In the genomic region with DNA sequence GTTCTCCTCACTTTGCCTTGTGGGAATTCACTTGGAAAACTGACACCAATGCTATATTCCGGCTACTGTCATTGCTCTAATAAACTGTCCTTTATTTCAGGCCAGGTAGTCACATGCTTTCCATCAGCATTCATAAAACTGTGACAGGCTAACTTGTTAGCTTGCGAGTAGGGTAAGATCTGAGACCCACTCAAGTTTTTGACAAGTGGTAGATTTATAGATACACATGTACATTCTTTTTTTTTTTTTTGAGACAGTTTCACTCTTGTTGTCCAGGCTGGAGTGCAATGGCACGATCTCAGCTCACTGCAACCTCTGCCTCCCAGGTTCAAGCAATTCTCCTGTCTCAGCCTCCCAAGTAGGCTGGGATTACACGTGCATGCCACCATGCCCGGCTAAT, we compare ENCODE assay signal across 4 cellular contexts. TPM values are rescaled to one million over a fixed set of nuclear protein-coding genes. Genes with fewer than 3 reads are reported as not detected.
DNase-seq lines count a peak whose midpoint lies in the region; ATAC-seq and TF ChIP-seq lines count a peak whose summit lies in the region.
"Not testable (repeated sequence)": the region's sequence is repeated elsewhere in the genome, so short reads cannot be mapped to it uniquely, and the experiment has no call there.

No MANE protein-coding gene starts in this region.

- ATAC-seq in CD8-positive, alpha-beta T cell, result not testable (repeated sequence)

- peaks cover 20% of the 10 kb centered on the region for H3K4me1 ChIP-seq in CD8-positive, alpha-beta T cell (ENCODE audit: insufficient read depth, low read length)
- peaks cover 11% of the 10 kb centered on the region for H3K4me1 ChIP-seq in SJSA1 (replicated peaks)

- DNase-seq in CD8-positive, alpha-beta T cell; SJSA1 (ENCODE audit: low read depth in 1 of 2, low spot score in 2 of 2); MCF 10A (ENCODE audit: unreplicated experiment): not testable (repeated sequence)

- H3K4me1 Mint-ChIP-seq in CD8-positive, alpha-beta T cell (ENCODE audit: low read depth), result peaks cover 28% of the 10 kb centered on the region
- not testable (repeated sequence) for H3K4me1 Mint-ChIP-seq in MCF 10A (ENCODE audit: insufficient read depth, unreplicated experiment)
- H3K4me1 Mint-ChIP-seq in nephron, result peaks cover 10% of the 10 kb centered on the region

- not testable (repeated sequence) for TF ChIP-seq CTCF in CD8-positive, alpha-beta T cell (IDR thresholded peaks at IDR 0.05); MCF 10A (IDR thresholded peaks at IDR 0.05; ENCODE audit: unreplicated experiment); nephron (IDR thresholded peaks at IDR 0.05; ENCODE audit: unreplicated experiment in 3 of 3)

- not testable (repeated sequence) for H3K27ac Mint-ChIP-seq in CD8-positive, alpha-beta T cell
- H3K27ac Mint-ChIP-seq in MCF 10A (ENCODE audit: low read depth, unreplicated experiment) (peak overlapping the region; percentile 46), nephron (peak overlapping the region in 2 of 3 experiments; percentile 33 to 38)

- not testable (repeated sequence) for BruUV-seq in MCF 10A (replicated peaks; lab: Mats Ljungman, UMichigan)

- not testable (repeated sequence) for H3K9me3 ChIP-seq in CD8-positive, alpha-beta T cell (ENCODE audit: low read length); SJSA1 (replicated peaks)

- CTCF ChIA-PET in CD8-positive, alpha-beta T cell (lab: Charles Lee), result interaction anchor here (0.6 to 2.6 kb wide), 2 partner anchors 19 to 249 kb away, joined by 3 to 8 read pairs; no protein-coding TSS in a partner anchor
- CTCF ChIA-PET in MCF 10A (lab: Yijun Ruan, JAX), result interaction anchor here (0.6 to 1.7 kb wide), 4 partner anchors 18 to 196 kb away, joined by 3 to 6 read pairs (median 6); no protein-coding TSS in a partner anchor

- H3K9me3 Mint-ChIP-seq in CD8-positive, alpha-beta T cell; MCF 10A (ENCODE audit: unreplicated experiment); nephron: not testable (repeated sequence)

- H3K4me3 Mint-ChIP-seq in CD8-positive, alpha-beta T cell, result peak overlapping the region; percentile 99
- H3K4me3 Mint-ChIP-seq in MCF 10A (ENCODE audit: unreplicated experiment) (peak overlapping the region; percentile 88), nephron (peak overlapping the region; percentile 97 to 98 (median 97))

- H3K36me3 Mint-ChIP-seq in CD8-positive, alpha-beta T cell, result peaks cover 29% of the 10 kb centered on the region
- peaks cover 48% of the 10 kb centered on the region for H3K36me3 Mint-ChIP-seq in MCF 10A (ENCODE audit: insufficient read depth, unreplicated experiment)
- H3K36me3 Mint-ChIP-seq in nephron (ENCODE audit: low read depth), result peaks cover 14% of the 10 kb centered on the region

- peak overlapping the region; percentile 97 for H3K4me3 ChIP-seq in CD8-positive, alpha-beta T cell (ENCODE audit: low read depth, low read length)
- H3K4me3 ChIP-seq in SJSA1, result peak overlapping the region; percentile 97; the same call in 1 of the 2 replicates

- intact Hi-C loops in CD8-positive, alpha-beta T cell (cut with DNase I, micrococcal nuclease), result loop anchor here (2.0 to 10.0 kb wide), 8 partner anchors 23 to 827 kb away; partner anchors contain the start of genes GGCX (in 1 of the 2), KCMF1 (in 1 of the 2), KDM3A (in 1 of the 2) and MAT2A (in 1 of the 2)
- intact Hi-C loops in MCF 10A (cut with micrococcal nuclease), result not testable (repeated sequence)

- not testable (repeated sequence) for H3K36me3 ChIP-seq in CD8-positive, alpha-beta T cell (ENCODE audit: insufficient read depth, low read length)
- peaks cover 63% of the 10 kb centered on the region for H3K36me3 ChIP-seq in SJSA1

- H3K27me3 Mint-ChIP-seq in CD8-positive, alpha-beta T cell (ENCODE audit: low read depth); MCF 10A (ENCODE audit: insufficient read depth, unreplicated experiment); nephron (ENCODE audit: low read depth): not testable (repeated sequence)

- not testable (repeated sequence) for H3K27me3 ChIP-seq in CD8-positive, alpha-beta T cell (ENCODE audit: insufficient read depth, low read length); SJSA1 (replicated peaks)

- POLR2A ChIA-PET in CD8-positive, alpha-beta T cell (lab: Charles Lee), result not testable (repeated sequence)
- POLR2A ChIA-PET in MCF 10A (lab: Yijun Ruan, JAX), result interaction anchor here (2.1 to 4.3 kb wide), 3 partner anchors 13 to 40 kb away, joined by 6 to 34 read pairs (median 23); partner anchors contain the start of genes RNF181 and VAMP8

- not testable (repeated sequence) for H3K27ac ChIP-seq in CD8-positive, alpha-beta T cell (ENCODE audit: low read depth, low read length); SJSA1

RNA-seq across cellular contexts. Expression of gene USP39, which starts 1.7 kb away (rescaled TPM):
- 10 to 100 TPM; 48.4 to 48.7 TPM for total RNA-seq in CD8-positive, alpha-beta T cell
- 107 and 128 TPM in 2 replicates for total RNA-seq in SJSA1 (2014; rRNA removed; shearing (Covaris generic))
- total RNA-seq in MCF 10A (2022), result 36.7 and 43.8 TPM in 2 replicates

RNA-seq across cellular contexts. Expression of gene C2orf68, which starts 5.9 kb away (rescaled TPM):
- total RNA-seq in CD8-positive, alpha-beta T cell, result 10 to 100 TPM; 23.2 to 27.9 TPM
- 12.2 and 16.0 TPM in 2 replicates for total RNA-seq in SJSA1 (2014; rRNA removed; shearing (Covaris generic))
- 34.3 and 35.5 TPM in 2 replicates for total RNA-seq in MCF 10A (2022)

RNA-seq across cellular contexts. Expression of gene TMEM150A, which starts 15.2 kb away (rescaled TPM):
- total RNA-seq in CD8-positive, alpha-beta T cell, result 1 to 10 TPM; 5.7 to 6.0 TPM
- total RNA-seq in SJSA1 (2014; rRNA removed; shearing (Covaris generic)), result 1.0 and 5.1 TPM in 2 replicates
- total RNA-seq in MCF 10A (2022), result 12.5 and 14.5 TPM in 2 replicates

RNA-seq across cellular contexts. Expression of gene RNF181, which starts 22.2 kb away (rescaled TPM):
- total RNA-seq in CD8-positive, alpha-beta T cell, result 10 to 100 TPM; 38.1 to 41.0 TPM
- 212 and 219 TPM in 2 replicates for total RNA-seq in SJSA1 (2014; rRNA removed; shearing (Covaris generic))
- total RNA-seq in MCF 10A (2022), result 125 and 215 TPM in 2 replicates

RNA-seq across cellular contexts. Expression of gene VAMP5, which starts 33.5 kb away (rescaled TPM):
- 10 to 100 TPM; 22.7 to 23.9 TPM for total RNA-seq in CD8-positive, alpha-beta T cell
- 37.0 and 47.5 TPM in 2 replicates for total RNA-seq in SJSA1 (2014; rRNA removed; shearing (Covaris generic))
- 1.6 and 3.0 TPM in 2 replicates for total RNA-seq in MCF 10A (2022)
